17 cellular contexts compared by ENCODE assay signal in the genomic region with DNA sequence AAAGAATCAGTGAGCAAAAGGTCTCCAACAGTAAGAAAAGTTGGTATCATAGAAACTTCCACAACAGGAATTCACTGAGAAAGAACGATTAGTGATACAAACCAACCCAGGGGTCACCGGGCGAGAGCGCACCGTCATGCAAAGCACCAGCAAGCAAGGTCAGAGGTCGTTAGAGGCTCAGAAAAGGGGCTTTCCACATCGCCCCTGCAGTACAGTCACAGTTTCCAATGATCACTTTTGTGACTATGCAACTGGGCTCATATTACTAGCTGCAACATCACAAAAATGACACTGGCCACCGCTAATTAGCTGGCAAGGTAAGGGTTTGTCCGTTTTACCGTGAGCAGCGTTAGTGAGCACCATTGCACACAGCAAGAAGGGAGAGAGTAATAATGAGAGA.
DNase-seq lines count a peak whose midpoint lies in the region; ATAC-seq and TF ChIP-seq lines count a peak whose summit lies in the region.
"Had no signal": no experiment of that assay in that cellular context is flagged by ENCODE, and none has a peak within 500 bp of the region (broad histone marks: within the 10 kb centered on the region; RNA-seq: fewer than 3 reads in every experiment).

No MANE protein-coding gene starts in this region.

- peaks cover 12% of the 10 kb centered on the region for H3K4me1 ChIP-seq in CD4-positive, CD25-positive, alpha-beta regulatory T cell (ENCODE audit: control insufficient read depth, insufficient read depth, low read length, poor library complexity, severe bottlenecking)
- H3K4me1 ChIP-seq in uterus: no peaks in the 10 kb centered on the region
- H3K4me1 ChIP-seq in breast epithelium: no peaks in the 10 kb centered on the region

- DNase-seq in activated CD8-positive, alpha-beta T cell treated with anti-CD3 and anti-CD28 coated beads for 36 hours: peak; percentile 45
- no peak for DNase-seq in activated CD8-positive, alpha-beta T cell treated with anti-CD3 and anti-CD28 coated beads, Interleukin-2, amount 10 ng/mL, durations not matched to agents 7 days and 5 days
- no peak for DNase-seq in CD4-positive, CD25-positive, alpha-beta regulatory T cell
- peak; percentile 43 for DNase-seq in activated CD4-positive, alpha-beta memory T cell treated with anti-CD3 and anti-CD28 coated beads for 36 hours
- no peak for DNase-seq in uterus
- DNase-seq in breast epithelium (ENCODE audit: low spot score in 2 of 2): no peak
- no peak for DNase-seq in cerebellum (ENCODE audit: low spot score)
- DNase-seq: DND-41, GOT3, KBM-7, MV-4-11, NCI-H1417, NCI-H1930, NCI-H446, NCI-H69 had no signal

- H3K27ac ChIP-seq in CD4-positive, CD25-positive, alpha-beta regulatory T cell (ENCODE audit: insufficient read depth, low read length, poor library complexity, severe bottlenecking): no peak overlapping the region
- H3K27ac ChIP-seq in neural cell (ENCODE audit: low read length): peak overlapping the region; percentile 58
- no peak overlapping the region for H3K27ac ChIP-seq in uterus
- no peak overlapping the region for H3K27ac ChIP-seq in breast epithelium
- H3K27ac ChIP-seq: BLaER1 had no signal

- H3K9me3 ChIP-seq in CD4-positive, CD25-positive, alpha-beta regulatory T cell (ENCODE audit: control insufficient read depth in 2 of 2, low read length in 2 of 2): no peaks in the 10 kb centered on the region
- no peaks in the 10 kb centered on the region for H3K9me3 ChIP-seq in neural cell (ENCODE audit: low read length)
- no peaks in the 10 kb centered on the region for H3K9me3 ChIP-seq in uterus
- no peaks in the 10 kb centered on the region for H3K9me3 ChIP-seq in breast epithelium
- H3K9me3 ChIP-seq: BLaER1 had no signal

- H3K27me3 ChIP-seq in CD4-positive, CD25-positive, alpha-beta regulatory T cell (ENCODE audit: control insufficient read depth, insufficient read depth, low read length): no peaks in the 10 kb centered on the region
- H3K27me3 ChIP-seq in neural cell (ENCODE audit: insufficient read depth, low read depth, low read length): no peaks in the 10 kb centered on the region
- H3K27me3 ChIP-seq in uterus: no peaks in the 10 kb centered on the region
- no peaks in the 10 kb centered on the region for H3K27me3 ChIP-seq in breast epithelium
- H3K27me3 ChIP-seq: BLaER1 had no signal

- no peak for TF ChIP-seq EP300 in neural cell (conservative IDR thresholded peaks at IDR 0.05; ENCODE audit: poor library complexity, severe bottlenecking)

- peaks cover 4% of the 10 kb centered on the region for H3K79me2 ChIP-seq in neural cell (replicated peaks; ENCODE audit: insufficient read depth, low read length)

- no peaks in the 10 kb centered on the region for H4K20me1 ChIP-seq in neural cell (ENCODE audit: insufficient read depth)
- H4K20me1 ChIP-seq: BLaER1 had no signal

- H3K36me3 Mint-ChIP-seq in activated CD8-positive, alpha-beta T cell treated with anti-CD3 and anti-CD28 coated beads for 36 hours (ENCODE audit: low read depth): no peaks in the 10 kb centered on the region
- H3K36me3 Mint-ChIP-seq in activated CD8-positive, alpha-beta T cell treated with anti-CD3 and anti-CD28 coated beads, Interleukin-2, amount 10 ng/mL, durations not matched to agents 7 days and 5 days (ENCODE audit: low read depth): peaks cover 6% of the 10 kb centered on the region
- H3K36me3 Mint-ChIP-seq in CD4-positive, CD25-positive, alpha-beta regulatory T cell: no peaks in the 10 kb centered on the region
- no peaks in the 10 kb centered on the region for H3K36me3 Mint-ChIP-seq in activated CD4-positive, alpha-beta memory T cell treated with anti-CD3 and anti-CD28 coated beads for 36 hours

- no peaks in the 10 kb centered on the region for H3K36me3 ChIP-seq in CD4-positive, CD25-positive, alpha-beta regulatory T cell (ENCODE audit: control insufficient read depth, insufficient read depth, low read length)
- H3K36me3 ChIP-seq in neural cell (ENCODE audit: insufficient read depth, low read length): peaks cover 24% of the 10 kb centered on the region
- no peaks in the 10 kb centered on the region for H3K36me3 ChIP-seq in uterus
- H3K36me3 ChIP-seq in breast epithelium: no peaks in the 10 kb centered on the region
- H3K36me3 ChIP-seq: BLaER1 had no signal

- no peak for TF ChIP-seq POLR2A in uterus (IDR thresholded peaks at IDR 0.05)
- no peak for TF ChIP-seq POLR2A in breast epithelium (IDR thresholded peaks at IDR 0.05)

- POLR2A ChIA-PET in activated CD8-positive, alpha-beta T cell treated with anti-CD3 and anti-CD28 coated beads for 36 hours (lab: Charles Lee): interaction anchor here (1.0 kb wide), 1 partner anchor 25 kb away, joined by 3 read pairs; no protein-coding TSS in a partner anchor
- POLR2A ChIA-PET in activated CD8-positive, alpha-beta T cell treated with anti-CD3 and anti-CD28 coated beads, Interleukin-2, amount 10 ng/mL, durations not matched to agents 7 days and 5 days (lab: Charles Lee): no interaction called here
- POLR2A ChIA-PET in activated CD4-positive, alpha-beta memory T cell treated with anti-CD3 and anti-CD28 coated beads for 36 hours (lab: Charles Lee): no interaction called here

- no peaks in the 10 kb centered on the region for H3K9me2 ChIP-seq in neural cell (ENCODE audit: insufficient read depth, low read length)

- H3K27ac Mint-ChIP-seq in activated CD8-positive, alpha-beta T cell treated with anti-CD3 and anti-CD28 coated beads for 36 hours: peak overlapping the region; percentile 32
- no peak overlapping the region for H3K27ac Mint-ChIP-seq in activated CD8-positive, alpha-beta T cell treated with anti-CD3 and anti-CD28 coated beads, Interleukin-2, amount 10 ng/mL, durations not matched to agents 7 days and 5 days
- peak overlapping the region in 2 of 3 donors; percentile 3 to 9 for H3K27ac Mint-ChIP-seq in CD4-positive, CD25-positive, alpha-beta regulatory T cell
- peak overlapping the region; percentile 59 for H3K27ac Mint-ChIP-seq in activated CD4-positive, alpha-beta memory T cell treated with anti-CD3 and anti-CD28 coated beads for 36 hours

- H3K27me3 Mint-ChIP-seq in activated CD8-positive, alpha-beta T cell treated with anti-CD3 and anti-CD28 coated beads for 36 hours: no peaks in the 10 kb centered on the region
- H3K27me3 Mint-ChIP-seq in activated CD8-positive, alpha-beta T cell treated with anti-CD3 and anti-CD28 coated beads, Interleukin-2, amount 10 ng/mL, durations not matched to agents 7 days and 5 days (ENCODE audit: low read depth): peaks cover 17% of the 10 kb centered on the region
- peaks cover 5% of the 10 kb centered on the region for H3K27me3 Mint-ChIP-seq in CD4-positive, CD25-positive, alpha-beta regulatory T cell
- no peaks in the 10 kb centered on the region for H3K27me3 Mint-ChIP-seq in activated CD4-positive, alpha-beta memory T cell treated with anti-CD3 and anti-CD28 coated beads for 36 hours

- H3K4me2 ChIP-seq in neural cell (ENCODE audit: low read length): no peak overlapping the region
- H3K4me2 ChIP-seq: BLaER1 had no signal

- no peak overlapping the region for H3K4me3 Mint-ChIP-seq in activated CD8-positive, alpha-beta T cell treated with anti-CD3 and anti-CD28 coated beads for 36 hours
- no peak overlapping the region for H3K4me3 Mint-ChIP-seq in activated CD8-positive, alpha-beta T cell treated with anti-CD3 and anti-CD28 coated beads, Interleukin-2, amount 10 ng/mL, durations not matched to agents 7 days and 5 days
- H3K4me3 Mint-ChIP-seq in CD4-positive, CD25-positive, alpha-beta regulatory T cell: peak overlapping the region in 3 of 4 donors; percentile 16 to 50 (median 38)
- no peak overlapping the region for H3K4me3 Mint-ChIP-seq in activated CD4-positive, alpha-beta memory T cell treated with anti-CD3 and anti-CD28 coated beads for 36 hours

- ATAC-seq in activated CD8-positive, alpha-beta T cell treated with anti-CD3 and anti-CD28 coated beads for 36 hours: peak; percentile 35
- ATAC-seq in activated CD8-positive, alpha-beta T cell treated with anti-CD3 and anti-CD28 coated beads, Interleukin-2, amount 10 ng/mL, durations not matched to agents 7 days and 5 days: no peak
- ATAC-seq in CD4-positive, CD25-positive, alpha-beta regulatory T cell (ENCODE audit: low read depth in 2 of 2): no peak

- H3F3A ChIP-seq in neural cell (ENCODE audit: insufficient read depth, low read length, poor library complexity, severe bottlenecking): no peaks in the 10 kb centered on the region

- CTCF ChIA-PET in activated CD8-positive, alpha-beta T cell treated with anti-CD3 and anti-CD28 coated beads for 36 hours (lab: Charles Lee): no interaction called here
- CTCF ChIA-PET in activated CD8-positive, alpha-beta T cell treated with anti-CD3 and anti-CD28 coated beads, Interleukin-2, amount 10 ng/mL, durations not matched to agents 7 days and 5 days (lab: Charles Lee): no interaction called here
- CTCF ChIA-PET in activated CD4-positive, alpha-beta memory T cell treated with anti-CD3 and anti-CD28 coated beads for 36 hours (lab: Charles Lee): interaction anchor here (0.6 kb wide), 1 partner anchor 141 kb away, joined by 3 read pairs; no protein-coding TSS in a partner anchor

- no peak overlapping the region for H3K9ac ChIP-seq in neural cell (ENCODE audit: low read length)
- H3K9ac ChIP-seq: BLaER1 had no signal

- H3K9me3 Mint-ChIP-seq in activated CD8-positive, alpha-beta T cell treated with anti-CD3 and anti-CD28 coated beads for 36 hours: no peaks in the 10 kb centered on the region
- H3K9me3 Mint-ChIP-seq in activated CD8-positive, alpha-beta T cell treated with anti-CD3 and anti-CD28 coated beads, Interleukin-2, amount 10 ng/mL, durations not matched to agents 7 days and 5 days (ENCODE audit: insufficient read depth): no peaks in the 10 kb centered on the region
- H3K9me3 Mint-ChIP-seq in CD4-positive, CD25-positive, alpha-beta regulatory T cell: no peaks in the 10 kb centered on the region
- no peaks in the 10 kb centered on the region for H3K9me3 Mint-ChIP-seq in activated CD4-positive, alpha-beta memory T cell treated with anti-CD3 and anti-CD28 coated beads for 36 hours

- H3K4me1 Mint-ChIP-seq in activated CD8-positive, alpha-beta T cell treated with anti-CD3 and anti-CD28 coated beads for 36 hours (ENCODE audit: low read depth): peaks cover 38% of the 10 kb centered on the region
- H3K4me1 Mint-ChIP-seq in activated CD8-positive, alpha-beta T cell treated with anti-CD3 and anti-CD28 coated beads, Interleukin-2, amount 10 ng/mL, durations not matched to agents 7 days and 5 days (ENCODE audit: low read depth): peaks cover 55% of the 10 kb centered on the region
- H3K4me1 Mint-ChIP-seq in CD4-positive, CD25-positive, alpha-beta regulatory T cell: peaks cover 8 to 43% (median 26%) of the 10 kb centered on the region in 4 donors
- peaks cover 40% of the 10 kb centered on the region for H3K4me1 Mint-ChIP-seq in activated CD4-positive, alpha-beta memory T cell treated with anti-CD3 and anti-CD28 coated beads for 36 hours (ENCODE audit: low read depth)

- TF ChIP-seq RAD21 in neural cell (conservative IDR thresholded peaks at IDR 0.05): no peak

- H2AFZ ChIP-seq in neural cell (ENCODE audit: low read depth, low read length): no peak overlapping the region

- intact Hi-C loops in activated CD8-positive, alpha-beta T cell treated with anti-CD3 and anti-CD28 coated beads for 36 hours (cut with micrococcal nuclease): loop anchor here (5.0 kb wide), 1 partner anchor 82 kb away; no protein-coding TSS in a partner anchor
- intact Hi-C loops in activated CD4-positive, alpha-beta memory T cell treated with anti-CD3 and anti-CD28 coated beads for 36 hours (cut with micrococcal nuclease): no loop called here
- intact Hi-C loops in uterus (cut with DNase I; ENCODE audit: low total_unique reads) (no loop called here), breast epithelium (cut with DNase I; ENCODE audit: low total_unique reads) (loop anchor here (1.0 kb wide), 1 partner anchor 20 kb away; no protein-coding TSS in a partner anchor)

- no peak overlapping the region for H3K4me3 ChIP-seq in CD4-positive, CD25-positive, alpha-beta regulatory T cell (ENCODE audit: low read depth, low read length)
- H3K4me3 ChIP-seq in neural cell (ENCODE audit: low read length) (no peak overlapping the region), uterus (no peak overlapping the region), breast epithelium (no peak overlapping the region)
- H3K4me3 ChIP-seq: BLaER1 had no signal

- no peak for TF ChIP-seq CTCF in activated CD8-positive, alpha-beta T cell treated with anti-CD3 and anti-CD28 coated beads for 36 hours (IDR thresholded peaks at IDR 0.05)
- TF ChIP-seq CTCF in neural cell (IDR thresholded peaks at IDR 0.05; ENCODE audit: poor library complexity, severe bottlenecking) (no peak), uterus (IDR thresholded peaks at IDR 0.05) (no peak), breast epithelium (IDR thresholded peaks at IDR 0.05) (no peak)

Comparison
In these comparisons a context has a peak if more than half of its experiments do, and no peak if none do; other contexts are left out.
1. DNase-seq: peak in activated CD8-positive, alpha-beta T cell treated with anti-CD3 and anti-CD28 coated beads for 36 hours (single experiment) and activated CD4-positive, alpha-beta memory T cell treated with anti-CD3 and anti-CD28 coated beads for 36 hours (single experiment); none in activated CD8-positive, alpha-beta T cell treated with anti-CD3 and anti-CD28 coated beads, Interleukin-2, amount 10 ng/mL, durations not matched to agents 7 days and 5 days (single experiment), CD4-positive, CD25-positive, alpha-beta regulatory T cell (0 of 3), uterus (0 of 2), breast epithelium (0 of 2) and cerebellum (single experiment).
2. H3K4me3 Mint-ChIP-seq: peak in CD4-positive, CD25-positive, alpha-beta regulatory T cell (3 of 4); none in activated CD8-positive, alpha-beta T cell treated with anti-CD3 and anti-CD28 coated beads for 36 hours (single experiment), activated CD8-positive, alpha-beta T cell treated with anti-CD3 and anti-CD28 coated beads, Interleukin-2, amount 10 ng/mL, durations not matched to agents 7 days and 5 days (single experiment) and activated CD4-positive, alpha-beta memory T cell treated with anti-CD3 and anti-CD28 coated beads for 36 hours (single experiment).
3. intact Hi-C loops: an anchor here in activated CD8-positive, alpha-beta T cell treated with anti-CD3 and anti-CD28 coated beads for 36 hours (5.0 kb wide) and breast epithelium (1.0 kb wide); none called in activated CD4-positive, alpha-beta memory T cell treated with anti-CD3 and anti-CD28 coated beads for 36 hours and uterus.